ENCODE assay signal across 10 cellular contexts in the genomic region with DNA sequence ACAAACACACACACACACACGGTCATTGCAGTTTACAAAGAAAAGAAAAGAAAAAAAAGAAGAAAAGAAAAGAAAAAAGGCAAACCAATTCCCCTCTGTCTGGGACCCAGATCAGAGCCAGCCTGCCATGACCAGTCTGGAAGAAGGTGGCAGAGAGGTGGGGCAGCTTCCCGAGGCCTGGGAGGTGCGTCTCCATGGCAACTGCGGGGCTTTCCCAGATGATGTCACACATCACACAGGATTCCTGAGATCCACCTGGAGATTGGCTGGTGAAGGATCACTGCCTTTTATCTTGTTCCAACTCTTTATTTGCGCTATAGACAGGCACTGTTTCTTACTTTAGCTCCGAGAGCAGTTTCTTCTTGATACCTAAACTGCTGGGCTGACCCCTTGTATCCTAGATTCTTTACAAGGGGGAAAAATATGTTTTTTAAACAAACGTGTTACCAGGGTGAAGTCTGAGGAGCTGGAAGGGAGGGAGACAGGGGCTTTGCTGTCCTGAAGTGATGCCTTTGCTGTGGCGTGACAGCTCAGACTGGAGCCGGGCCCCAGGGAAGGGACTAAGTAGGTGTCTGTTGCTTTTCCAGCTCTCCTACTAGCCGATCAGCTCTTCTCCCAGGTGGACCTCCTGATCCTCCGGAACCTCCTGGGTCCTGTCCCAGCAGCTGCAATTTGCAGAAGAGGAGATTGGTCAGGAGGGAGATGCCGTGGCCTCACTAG.
A peak's percentile ranks its signal among the peaks of the same experiment; 100 is the strongest.
DNase-seq lines count a peak whose midpoint lies in the region; ATAC-seq, FAIRE-seq and TF ChIP-seq lines count a peak whose summit lies in the region.
"Had no signal": no experiment of that assay in that cellular context is flagged by ENCODE, and none has a peak within 500 bp of the region (broad histone marks: within the 10 kb centered on the region; RNA-seq: fewer than 3 reads in every experiment).

No MANE protein-coding gene starts in this region.

- H3K36me3 Mint-ChIP-seq in astrocyte (ENCODE audit: low read depth, unreplicated experiment), result peaks cover 1% of the 10 kb centered on the region

- WGBS in tibial nerve, 2 donors, result 79 to 80% methylated on average over 12 of the region's 12 CpGs

- no peak for ATAC-seq in HG02623 (IDR thresholded peaks at IDR 0.05; ENCODE audit: unreplicated experiment)

- peak overlapping the region; percentile 39 for H3K9ac ChIP-seq in astrocyte (ENCODE audit: low read length)

- H3K4me2 ChIP-seq in astrocyte (ENCODE audit: low read length), result peak overlapping the region; percentile 12

- no peaks in the 10 kb centered on the region for H3K9me3 ChIP-seq in astrocyte (ENCODE audit: insufficient read depth, low read depth, low read length)
- no peaks in the 10 kb centered on the region for H3K9me3 ChIP-seq in tibial nerve

- no peak for FAIRE-seq in astrocyte (lab: Jason Lieb, UNC)

- no peak for TF ChIP-seq EP300 in tibial nerve (IDR thresholded peaks at IDR 0.05)

- no peak for TF ChIP-seq POLR2A in tibial nerve (IDR thresholded peaks at IDR 0.05)

- H3K4me1 ChIP-seq in astrocyte (ENCODE audit: insufficient read depth, low read length) (peaks cover 19% of the 10 kb centered on the region), tibial nerve (peaks cover 0 to 30% (median 16%) of the 10 kb centered on the region in 4 donors)

- H3K4me1 Mint-ChIP-seq in astrocyte (ENCODE audit: low read depth, unreplicated experiment), result peaks cover 22% of the 10 kb centered on the region

- DNase-seq in 8988T (peak; percentile 47), M059J (ENCODE audit: low read depth) (peak; percentile 81), astrocyte (ENCODE audit: low read depth) (peak; percentile 67), left kidney (ENCODE audit: low read depth, low spot score) (peak; percentile 94), tibial nerve (ENCODE audit: low spot score in 2 of 2) (no peak), NCI-H446 treated with DMSO at 0.1 percent for 48 hours (lab: John Stamatoyannopoulos, UW) (no peak), amniotic stem cell (lab: John Stamatoyannopoulos, UW) (no peak)
- DNase-seq: stimulated activated naive CD8-positive, alpha-beta T cell treated with anti-CD3 and anti-CD28 coated beads, Interleukin-15, Interleukin-2, amounts not matched to agents 100 U/mL and 50 U/mL, for 24 hours had no signal

- H3K27ac ChIP-seq in astrocyte (ENCODE audit: low read depth, low read length) (no peak overlapping the region), tibial nerve (no peak overlapping the region)

- no peak overlapping the region for H3K4me3 Mint-ChIP-seq in astrocyte (ENCODE audit: unreplicated experiment)

- H3K27me3 ChIP-seq in astrocyte (ENCODE audit: insufficient read depth, low read length) (no peaks in the 10 kb centered on the region), tibial nerve (no peaks in the 10 kb centered on the region)

- H3K79me2 ChIP-seq in astrocyte (ENCODE audit: insufficient read depth, low read length), result no peaks in the 10 kb centered on the region

- TF ChIP-seq CTCF in astrocyte (IDR thresholded peaks at IDR 0.05; ENCODE audit: insufficient read depth, low read depth, low read length) (no peak), tibial nerve (IDR thresholded peaks at IDR 0.05) (no peak)

- H3K36me3 ChIP-seq in astrocyte (ENCODE audit: insufficient read depth, low read length), result no peaks in the 10 kb centered on the region
- H3K36me3 ChIP-seq in tibial nerve, result no peaks in the 10 kb centered on the region

- H3K4me3 ChIP-seq in astrocyte (ENCODE audit: insufficient read depth, low read depth, low read length), result no peak overlapping the region
- H3K4me3 ChIP-seq in tibial nerve, result no peak overlapping the region

- no peaks in the 10 kb centered on the region for H3K27me3 Mint-ChIP-seq in astrocyte (ENCODE audit: low read depth, unreplicated experiment)

- no peak overlapping the region for H2AFZ ChIP-seq in astrocyte (ENCODE audit: low read depth, low read length)

- no peaks in the 10 kb centered on the region for H4K20me1 ChIP-seq in astrocyte (ENCODE audit: insufficient read depth, low read length)

- peak overlapping the region; percentile 72 for H3K27ac Mint-ChIP-seq in astrocyte (ENCODE audit: unreplicated experiment)
- H3K27ac Mint-ChIP-seq: activated T-cell treated with anti-CD3 and anti-CD28 coated beads, Interleukin-2, amount 50 U/mL, for 72 hours had no signal

- peaks cover 9% of the 10 kb centered on the region for H3K9me3 Mint-ChIP-seq in astrocyte (ENCODE audit: unreplicated experiment)

Comparison
In these comparisons a context has a peak if more than half of its experiments do, and no peak if none do; other contexts are left out.
1. DNase-seq: peak in 8988T (single experiment), M059J (single experiment), astrocyte (single experiment) and left kidney (single experiment); none in tibial nerve (0 of 2), NCI-H446 treated with DMSO at 0.1 percent for 48 hours (single experiment) and amniotic stem cell (single experiment).